In genomic region chr4:185885604-185886003, GRCh38 we compare ENCODE assay signal across 19 cellular contexts.
"Had no signal": no experiment of that assay in that cellular context is flagged by ENCODE, and none has a peak within 500 bp of the region (broad histone marks: within the 10 kb centered on the region; RNA-seq: fewer than 3 reads in every experiment).

No MANE protein-coding gene starts in this region.

- H3K27ac ChIP-seq: RWPE1 had no signal

- H3K4me2 ChIP-seq: SK-N-SH had no signal

- H3K9ac ChIP-seq: SK-N-SH had no signal

- H3K4me3 ChIP-seq: MG63 had no signal

- DNase-seq: KBM-7, MG63, NCI-H1092, NCI-H1105 treated with DMSO at 0.1 percent for 48 hours, NCI-H1417 treated with DMSO at 0.1 percent for 48 hours, NCI-H146, NCI-H1694 treated with DMSO at 0.1 percent for 48 hours, NCI-H1930, NCI-H2081, NCI-H226, NCI-H446, NCI-H510A, NCI-H69, NCI-H774, PC-3, SHP77, SK-N-SH had no signal

- H3K27me3 ChIP-seq: MG63 had no signal

- H3K9me2 ChIP-seq: SK-N-SH had no signal

- H3K36me3 ChIP-seq: MG63 had no signal

- ATAC-seq: Panc1, PC-3 had no signal
